Comparison of ENCODE assay signal across 15 cellular contexts in the genomic region with DNA sequence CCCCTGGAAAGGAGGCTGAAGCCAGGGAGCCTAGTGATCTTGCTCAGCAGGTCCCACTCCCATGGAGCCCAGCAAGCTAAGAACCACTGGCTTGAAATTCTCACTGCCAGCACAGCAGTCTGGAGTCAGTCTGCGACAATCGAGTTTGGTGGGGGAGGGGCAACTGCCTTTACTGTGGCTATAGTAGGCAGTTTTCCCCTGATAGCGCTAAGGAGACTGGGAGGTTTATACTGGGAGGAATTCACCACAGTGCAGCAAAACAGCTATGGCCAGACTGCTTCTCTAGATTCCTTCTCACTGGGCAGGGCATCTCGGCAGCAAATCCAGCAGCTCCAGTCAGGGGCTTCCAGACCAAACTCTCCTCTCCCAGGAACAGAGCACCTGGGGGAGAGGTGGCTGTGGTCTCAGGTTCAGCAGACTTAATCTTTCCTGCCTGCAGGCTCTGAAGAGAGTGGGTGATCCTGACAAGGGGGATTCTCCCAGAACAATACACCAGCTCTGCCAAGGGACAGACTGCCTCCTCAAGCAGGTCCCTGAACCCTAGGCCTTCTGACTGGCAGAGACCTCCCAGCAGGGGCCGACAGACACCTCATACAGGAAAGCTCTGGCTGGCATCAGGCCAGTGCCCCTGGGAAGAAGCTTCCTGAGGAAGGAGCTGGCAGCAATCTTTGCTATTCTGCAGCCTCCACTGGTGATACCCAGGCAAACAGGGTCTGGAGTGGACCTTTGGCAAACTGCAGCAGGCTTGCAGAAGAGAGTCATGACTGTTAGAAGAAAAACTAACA.
"Had no signal": no experiment of that assay in that cellular context is flagged by ENCODE, and none has a peak within 500 bp of the region (broad histone marks: within the 10 kb centered on the region; RNA-seq: fewer than 3 reads in every experiment).

No MANE protein-coding gene starts in this region.

- DNase-seq: activated CD4-positive, alpha-beta T cell treated with anti-CD3 and anti-CD28 coated beads for 48 hours; activated CD8-positive, alpha-beta memory T cell treated with anti-CD3 and anti-CD28 coated beads for 24 hours; activated naive CD4-positive, alpha-beta T cell treated with anti-CD3 and anti-CD28 coated beads for 36 hours; erythroblast; hippocampal formation; immature natural killer cell; left colon; mammary epithelial cell; stimulated activated CD4-positive, alpha-beta T cell treated with anti-CD3 and anti-CD28 coated beads, Interleukin-2, amount 100 ng/mL, for 48 hours; stimulated activated naive CD4-positive, alpha-beta T cell treated with Interleukin-2 at 50 U/mL for 16 hours; T-helper 1 cell; WERI-Rb-1 had no signal

- H3K4me3 ChIP-seq: coronary artery, suprapubic skin had no signal

- H3K27ac ChIP-seq: coronary artery, suprapubic skin, WERI-Rb-1 had no signal

- H3K36me3 ChIP-seq: suprapubic skin, WERI-Rb-1 had no signal

- H3K27me3 ChIP-seq: suprapubic skin had no signal

- H3K4me1 ChIP-seq: suprapubic skin had no signal

- ATAC-seq: activated T-helper 17 cell treated with anti-CD3 and anti-CD28 coated beads, Interleukin-2, amount 50 U/mL, for 72 hours; left colon had no signal
